ENCODE assay signal across 29 cellular contexts in the genomic region with DNA sequence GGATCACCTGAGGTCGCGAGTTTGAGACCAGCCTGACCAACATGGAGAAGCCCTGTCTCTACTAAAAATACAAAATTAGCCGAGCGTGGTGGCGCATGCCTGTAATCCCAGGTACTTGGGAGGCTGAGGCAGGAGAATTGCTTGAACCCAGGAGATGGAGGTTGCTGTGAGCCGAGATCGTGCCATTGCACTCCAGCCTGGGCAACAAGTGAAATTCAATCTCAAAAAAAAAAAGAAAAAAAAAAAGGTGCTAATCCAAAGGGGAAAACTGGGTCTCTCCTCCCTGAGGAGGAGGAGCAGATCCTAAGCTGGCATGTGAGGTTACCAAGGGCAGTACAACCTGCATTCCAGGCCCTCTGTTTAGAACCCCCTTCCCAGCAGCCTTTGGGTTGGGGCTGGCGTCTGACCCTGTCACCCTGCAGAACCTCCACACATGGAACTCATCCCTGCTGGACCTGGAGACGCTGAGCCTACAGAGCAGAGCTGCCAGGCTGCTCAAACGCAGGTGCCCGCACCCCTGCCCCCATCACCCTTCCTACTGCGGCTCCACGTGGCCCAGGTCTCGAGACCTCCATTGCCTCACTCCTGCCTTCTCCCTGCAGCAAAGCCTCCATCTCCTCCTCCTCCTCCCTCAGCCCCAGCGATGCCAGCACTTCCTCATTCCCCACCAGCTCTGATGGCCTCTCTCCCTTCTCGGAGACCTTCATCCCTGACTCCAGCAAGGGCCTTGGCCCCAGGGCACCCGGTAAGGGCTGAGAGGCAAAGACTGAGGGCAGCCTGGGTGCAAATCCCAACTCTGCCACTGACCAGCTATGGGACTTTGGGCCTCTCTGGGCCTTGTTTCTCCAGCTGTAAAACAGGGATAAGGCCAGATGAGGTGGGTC. TPM values are rescaled to one million over a fixed set of nuclear protein-coding genes. Genes with fewer than 3 reads are reported as not detected.
"Had no signal": no experiment of that assay in that cellular context is flagged by ENCODE, and none has a peak within 500 bp of the region (broad histone marks: within the 10 kb centered on the region; RNA-seq: fewer than 3 reads in every experiment).

No MANE protein-coding gene starts in this region.

- ATAC-seq: heart right ventricle; left colon; lower lobe of right lung; natural killer cell; stimulated activated naive B cell treated with anti-CD40 and anti-IgM and Interleukin-4, amounts not matched to agents 10 μg/mL and 1 μg/mL and 100 μg/mL, for 72 hours; upper lobe of right lung had no signal

- FAIRE-seq: endometrium, islet of Langerhans, small intestine had no signal

- H3K9me3 Mint-ChIP-seq: natural killer cell; stimulated activated naive B cell treated with anti-CD40 and anti-IgM and Interleukin-4, amounts not matched to agents 10 μg/mL and 1 μg/mL and 100 μg/mL, for 72 hours; stimulated activated naive CD8-positive, alpha-beta T cell treated with anti-CD3 and anti-CD28 coated beads, Interleukin-15, Interleukin-2, amounts not matched to agents 100 ng/mL and 50 ng/mL, for 24 hours had no signal

- H3K36me3 Mint-ChIP-seq: natural killer cell had no signal

- DNase-seq: dermis blood vessel endothelial cell; effector memory CD4-positive, alpha-beta T cell; erythroblast; esophagus squamous epithelium; foreskin melanocyte; glutamatergic neuron; heart right ventricle; hippocampal formation; kidney glomerular epithelial cell; left colon; left ventricle myocardium inferior; lower lobe of right lung; natural killer cell; small intestine; stimulated activated CD4-positive, alpha-beta T cell treated with anti-CD3 and anti-CD28 coated beads, Interleukin-15, amount 100 ng/mL, for 24 hours; stimulated activated CD4-positive, alpha-beta T cell treated with anti-CD3 and anti-CD28 coated beads, Interleukin-2, amount 100 ng/mL, for 48 hours; stimulated activated naive B cell treated with anti-CD40 and anti-IgM and Interleukin-4, amounts not matched to agents 10 μg/mL and 1 μg/mL and 100 μg/mL, for 72 hours; upper lobe of right lung had no signal

- H3K27ac Mint-ChIP-seq: natural killer cell; progenitor cell of endocrine pancreas; stimulated activated naive B cell treated with anti-CD40 and anti-IgM and Interleukin-4, amounts not matched to agents 10 μg/mL and 1 μg/mL and 100 μg/mL, for 72 hours; stimulated activated naive CD8-positive, alpha-beta T cell treated with anti-CD3 and anti-CD28 coated beads, Interleukin-15, Interleukin-2, amounts not matched to agents 100 ng/mL and 50 ng/mL, for 24 hours had no signal

- H3K27ac ChIP-seq: coronary artery, esophagus squamous epithelium, heart right ventricle, left ventricle myocardium inferior, lower lobe of right lung, parathyroid adenoma, right lobe of liver, thoracic aorta, tibial nerve, upper lobe of right lung, vagina had no signal

- H3K4me3 Mint-ChIP-seq: natural killer cell; stimulated activated naive B cell treated with anti-CD40 and anti-IgM and Interleukin-4, amounts not matched to agents 10 μg/mL and 1 μg/mL and 100 μg/mL, for 72 hours; stimulated activated naive CD8-positive, alpha-beta T cell treated with anti-CD3 and anti-CD28 coated beads, Interleukin-15, Interleukin-2, amounts not matched to agents 100 ng/mL and 50 ng/mL, for 24 hours had no signal

- H3K27me3 Mint-ChIP-seq: progenitor cell of endocrine pancreas; stimulated activated naive B cell treated with anti-CD40 and anti-IgM and Interleukin-4, amounts not matched to agents 10 μg/mL and 1 μg/mL and 100 μg/mL, for 72 hours; stimulated activated naive CD8-positive, alpha-beta T cell treated with anti-CD3 and anti-CD28 coated beads, Interleukin-15, Interleukin-2, amounts not matched to agents 100 ng/mL and 50 ng/mL, for 24 hours had no signal

RNA-seq across cellular contexts. Expression of a gene that starts 7.8 kb away (rescaled TPM):
- total RNA-seq: mononuclear cell, natural killer cell, progenitor cell of endocrine pancreas had no signal
